ENCODE assay signal across 13 cellular contexts in the genomic region with DNA sequence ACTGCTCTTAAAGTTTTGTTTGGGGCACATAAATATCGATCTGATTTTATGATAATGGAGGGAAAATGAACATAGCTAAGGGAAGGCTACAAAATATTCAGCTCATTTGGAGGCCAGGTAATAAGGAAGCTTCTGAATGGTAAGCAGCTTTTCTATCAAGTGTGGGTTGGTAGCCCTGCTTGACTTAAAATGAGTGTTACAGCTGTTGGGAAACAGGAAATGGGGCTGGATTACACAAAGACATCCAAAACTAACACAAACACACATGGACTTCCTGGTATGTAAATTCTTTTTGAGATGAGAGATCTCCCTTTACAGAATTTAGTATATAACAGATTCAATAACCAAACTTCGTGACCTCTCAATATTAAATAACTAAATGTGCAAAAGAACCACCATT. TPM values are rescaled to one million over a fixed set of nuclear protein-coding genes. Genes with fewer than 3 reads are reported as not detected.
A peak's percentile ranks its signal among the peaks of the same experiment; 100 is the strongest.
DNase-seq lines count a peak whose midpoint lies in the region; TF ChIP-seq lines count a peak whose summit lies in the region.
"Had no signal": no experiment of that assay in that cellular context is flagged by ENCODE, and none has a peak within 500 bp of the region (broad histone marks: within the 10 kb centered on the region; RNA-seq: fewer than 3 reads in every experiment).

No MANE protein-coding gene starts in this region.

- no peaks in the 10 kb centered on the region for H3K27me3 Mint-ChIP-seq in MCF 10A (ENCODE audit: insufficient read depth, unreplicated experiment)

- DNase-seq in MCF 10A (ENCODE audit: unreplicated experiment) (peak; percentile 42), mammary epithelial cell (no peak), NCI-H69 (lab: John Stamatoyannopoulos, UW) (peak; percentile 0), fibroblast of gingiva (ENCODE audit: low read depth) (peak; percentile 64), cortex of kidney (lab: John Stamatoyannopoulos, UW) (no peak), mesendoderm (no peak), NCI-H2171 treated with DMSO at 0.1 percent for 48 hours (lab: John Stamatoyannopoulos, UW) (no peak)
- DNase-seq: activated gamma-delta T cell; effector CD4-positive, alpha-beta T cell; NCI-H1436; stimulated activated naive CD4-positive, alpha-beta T cell treated with Interleukin-2 at 50 U/mL for 16 hours had no signal

- peaks cover 21% of the 10 kb centered on the region for H3K36me3 Mint-ChIP-seq in MCF 10A (ENCODE audit: insufficient read depth, unreplicated experiment)

- H3K18ac ChIP-seq in mesendoderm (ENCODE audit: low read length): no peak overlapping the region

- in situ Hi-C loops in mammary epithelial cell (cut with MboI; ENCODE audit: low sequenced_read_pairs in 2 of 2): no loop called here

- H3K79me2 ChIP-seq in mammary epithelial cell (ENCODE audit: insufficient read depth, low read length): no peaks in the 10 kb centered on the region
- H3K79me2 ChIP-seq in mesendoderm (ENCODE audit: control insufficient read depth, insufficient read depth, low read length): no peaks in the 10 kb centered on the region

- no peaks in the 10 kb centered on the region for H3K4me1 ChIP-seq in mammary epithelial cell (ENCODE audit: insufficient read depth, low read length)
- H3K4me1 ChIP-seq in skeletal muscle satellite cell (ENCODE audit: control insufficient read depth, insufficient read depth, low read length): peaks cover 8% of the 10 kb centered on the region
- no peaks in the 10 kb centered on the region for H3K4me1 ChIP-seq in mesendoderm (ENCODE audit: control insufficient read depth, low read depth, low read length)

- POLR2A ChIA-PET in MCF 10A (lab: Yijun Ruan, JAX): no interaction called here

- H4K20me1 ChIP-seq in mammary epithelial cell (ENCODE audit: insufficient read depth, low read length): no peaks in the 10 kb centered on the region

- CTCF ChIA-PET in MCF 10A (lab: Yijun Ruan, JAX): interaction anchor here (0.7 kb wide), 1 partner anchor 124 kb away, joined by 3 read pairs; no protein-coding TSS in a partner anchor
- CTCF ChIA-PET in mammary epithelial cell (lab: Charles Lee; ENCODE audit: low non-redundant PET): no interaction called here

- H4K5ac ChIP-seq in mesendoderm (ENCODE audit: low read length): no peak overlapping the region

- H3K36me3 ChIP-seq in mammary epithelial cell (ENCODE audit: insufficient read depth, low read length) (peaks cover 4% of the 10 kb centered on the region), skeletal muscle satellite cell (ENCODE audit: insufficient read depth, low read length) (peaks cover 3% of the 10 kb centered on the region), mesendoderm (ENCODE audit: control insufficient read depth, insufficient read depth, low read length) (no peaks in the 10 kb centered on the region)

- H3K4ac ChIP-seq in mesendoderm (ENCODE audit: low read depth, low read length): no peak overlapping the region

- no peak overlapping the region for H3K4me3 ChIP-seq in mammary epithelial cell (replicated peaks in 1 of 3; ENCODE audit: insufficient read depth in 1 of 3, low read depth in 2 of 3, low read length in 3 of 3)
- no peak overlapping the region for H3K4me3 ChIP-seq in skeletal muscle satellite cell (ENCODE audit: low read length)
- no peak overlapping the region for H3K4me3 ChIP-seq in mesendoderm (ENCODE audit: low read length)

- H2AFZ ChIP-seq in mammary epithelial cell (ENCODE audit: low read depth, low read length): no peak overlapping the region

- H3K9me3 ChIP-seq in mammary epithelial cell (replicated peaks; ENCODE audit: insufficient read depth, low read length) (no peaks in the 10 kb centered on the region), skeletal muscle satellite cell (replicated peaks; ENCODE audit: low read length) (no peaks in the 10 kb centered on the region)

- H3K4me3 Mint-ChIP-seq in MCF 10A (ENCODE audit: unreplicated experiment): no peak overlapping the region

- no peak overlapping the region for H3K4me2 ChIP-seq in mammary epithelial cell (ENCODE audit: insufficient read depth, low read depth, low read length)
- H3K4me2 ChIP-seq in skeletal muscle satellite cell (ENCODE audit: low read length): peak overlapping the region; percentile 20
- no peak overlapping the region for H3K4me2 ChIP-seq in mesendoderm (ENCODE audit: low read length)

- no peak overlapping the region for H2AK5ac ChIP-seq in mesendoderm (ENCODE audit: low read length)

- H3K56ac ChIP-seq in mesendoderm (ENCODE audit: low read length): no peak overlapping the region

- 63% methylated on average over 2 of the region's 2 CpGs for WGBS in mammary epithelial cell (ENCODE audit: low coverage, missing lambda C conversion rate)
- WGBS in mesendoderm (ENCODE audit: extremely low coverage, insufficient coverage, low lambda C conversion rate): no CpG with 5 or more reads among the region's 2 CpGs

- H4K8ac ChIP-seq in mesendoderm (ENCODE audit: low read depth, low read length): no peak overlapping the region

- H3K27ac Mint-ChIP-seq in MCF 10A (ENCODE audit: low read depth, unreplicated experiment): no peak overlapping the region

- no peak overlapping the region for H2BK120ac ChIP-seq in mesendoderm (ENCODE audit: low read depth, low read length)

- H3K27ac ChIP-seq in mammary epithelial cell (ENCODE audit: insufficient read depth, low read depth, low read length) (no peak overlapping the region), mesendoderm (ENCODE audit: low read depth, low read length) (no peak overlapping the region)

- dilution Hi-C loops in mammary epithelial cell (cut with HindIII; ENCODE audit: low sequenced_read_pairs): no loop called here

- H3K9me3 Mint-ChIP-seq in MCF 10A (ENCODE audit: unreplicated experiment): no peaks in the 10 kb centered on the region

- H3K4me1 Mint-ChIP-seq in MCF 10A (ENCODE audit: insufficient read depth, unreplicated experiment): no peaks in the 10 kb centered on the region

- H3K9ac ChIP-seq in mammary epithelial cell (ENCODE audit: insufficient read depth, low read length) (no peak overlapping the region), skeletal muscle satellite cell (ENCODE audit: low read depth, low read length) (no peak overlapping the region), mesendoderm (ENCODE audit: low read length) (no peak overlapping the region)

- no peak for TF ChIP-seq CTCF in MCF 10A (IDR thresholded peaks at IDR 0.05; ENCODE audit: unreplicated experiment)
- TF ChIP-seq CTCF in mammary epithelial cell (conservative IDR thresholded peaks at IDR 0.05 in 1 of 2, IDR thresholded peaks at IDR 0.05 in 1 of 2; ENCODE audit: extremely low read depth in 1 of 2, insufficient read depth in 1 of 2, low read depth in 1 of 2, low read length in 2 of 2): no peak

- H2BK5ac ChIP-seq in mesendoderm (ENCODE audit: low read length): no peak overlapping the region

- BruUV-seq in MCF 10A (replicated peaks; lab: Mats Ljungman, UMichigan): no TSS peak
- no TSS peak for BruUV-seq in mammary epithelial cell (replicated peaks; lab: Mats Ljungman, UMichigan)

- intact Hi-C loops in MCF 10A (cut with micrococcal nuclease): no loop called here
- intact Hi-C loops in mammary epithelial cell (cut with micrococcal nuclease): no loop called here

- no peak overlapping the region for H3K23ac ChIP-seq in mesendoderm (ENCODE audit: low read length)

- H3K79me1 ChIP-seq in mesendoderm (ENCODE audit: low read length): no peaks in the 10 kb centered on the region

- H2BK15ac ChIP-seq in mesendoderm (replicated peaks; ENCODE audit: low read depth): no peak overlapping the region

- H3K27me3 ChIP-seq in mammary epithelial cell (ENCODE audit: insufficient read depth, low read length) (no peaks in the 10 kb centered on the region), skeletal muscle satellite cell (ENCODE audit: control insufficient read depth, insufficient read depth, low read length) (no peaks in the 10 kb centered on the region), mesendoderm (ENCODE audit: insufficient read depth, low read length, poor library complexity) (no peaks in the 10 kb centered on the region)

RNA-seq across cellular contexts. Expression of a gene that starts 58.0 kb away (rescaled TPM):
- total RNA-seq in MCF 10A (2022) (not detected in 2 replicates), mammary epithelial cell (not detected)
- not detected for polyA plus RNA-seq in mammary epithelial cell
- not detected for polyA minus RNA-seq in mammary epithelial cell
- total RNA-seq in skeletal muscle satellite cell (2012; rRNA removed): 0.44 and 1.3 TPM in 2 replicates
- polyA plus RNA-seq in mesendoderm (2013, experiment 1 of 2): 1.1 TPM
- polyA plus RNA-seq in mesendoderm (2013, experiment 2 of 2): 1.3 TPM
- total RNA-seq: RPMI7951 had no signal

Comparison
In these comparisons a context has a peak if more than half of its experiments do, and no peak if none do; other contexts are left out.
1. DNase-seq: peak in MCF 10A (single experiment), NCI-H69 (single experiment) and fibroblast of gingiva (single experiment); none in mammary epithelial cell (single experiment), cortex of kidney (single experiment), mesendoderm (single experiment) and NCI-H2171 treated with DMSO at 0.1 percent for 48 hours (single experiment).